ENCODE assay signal across 9 cellular contexts in genomic region chr4:87839309-87839946, GRCh38. TPM values are rescaled to one million over a fixed set of nuclear protein-coding genes. Genes with fewer than 3 reads are reported as not detected.
DNase-seq lines count a peak whose midpoint lies in the region; ATAC-seq and TF ChIP-seq lines count a peak whose summit lies in the region.
"Had no signal": no experiment of that assay in that cellular context is flagged by ENCODE, and none has a peak within 500 bp of the region (broad histone marks: within the 10 kb centered on the region; RNA-seq: fewer than 3 reads in every experiment).

No MANE protein-coding gene starts in this region.

- no peak overlapping the region for H3K9ac ChIP-seq in OCI-LY3 (ENCODE audit: low read length)
- H3K9ac ChIP-seq in endodermal cell (ENCODE audit: extremely low read depth, low read length, poor library complexity, severe bottlenecking): no peak overlapping the region

- TF ChIP-seq CTCF in HFF-Myc (IDR thresholded peaks at IDR 0.05; ENCODE audit: low read depth, low read length, missing control alignments) (peak; percentile 67), OCI-LY3 (IDR thresholded peaks at IDR 0.05; ENCODE audit: low read depth, low read length) (peak; percentile 73), endodermal cell (conservative IDR thresholded peaks at IDR 0.05) (peak; percentile 86)

- no peaks in the 10 kb centered on the region for H3K36me3 ChIP-seq in OCI-LY3 (replicated peaks; ENCODE audit: low read depth, low read length)
- no peaks in the 10 kb centered on the region for H3K36me3 ChIP-seq in endodermal cell (ENCODE audit: control insufficient read depth, insufficient read depth, low read length)

- H3K27me3 ChIP-seq in OCI-LY3 (ENCODE audit: low read depth, low read length): peaks cover 25% of the 10 kb centered on the region
- H3K27me3 ChIP-seq in endodermal cell (ENCODE audit: control insufficient read depth, insufficient read depth, low read length, poor library complexity, severe bottlenecking): no peaks in the 10 kb centered on the region

- no peaks in the 10 kb centered on the region for H3K36me3 Mint-ChIP-seq in endodermal cell (ENCODE audit: low read depth)
- no peaks in the 10 kb centered on the region for H3K36me3 Mint-ChIP-seq in activated T-helper 17 cell treated with anti-CD3 and anti-CD28 coated beads, Interleukin-2, amount 50 U/mL, for 72 hours (ENCODE audit: low read depth)
- H3K36me3 Mint-ChIP-seq: activated naive CD4-positive, alpha-beta T cell treated with anti-CD3 and anti-CD28 coated beads, Interleukin-2, amount 50 U/mL, for 24 hours had no signal

- H3K4me3 ChIP-seq in HFF-Myc (replicated peaks; ENCODE audit: low read depth, low read length) (no peak overlapping the region), OCI-LY3 (ENCODE audit: low read length) (no peak overlapping the region), endodermal cell (ENCODE audit: low read length) (no peak overlapping the region)

- H3K27ac Mint-ChIP-seq in endodermal cell: no peak overlapping the region
- H3K27ac Mint-ChIP-seq in activated T-helper 17 cell treated with anti-CD3 and anti-CD28 coated beads, Interleukin-2, amount 50 U/mL, for 72 hours: no peak overlapping the region
- H3K27ac Mint-ChIP-seq: activated naive CD4-positive, alpha-beta T cell treated with anti-CD3 and anti-CD28 coated beads, Interleukin-2, amount 50 U/mL, for 24 hours had no signal

- H2AFZ ChIP-seq in OCI-LY3 (ENCODE audit: low read depth, low read length): no peak overlapping the region; the same call in 1 of the 2 replicates

- H3K27me3 Mint-ChIP-seq in endodermal cell (ENCODE audit: insufficient read depth): no peaks in the 10 kb centered on the region
- H3K27me3 Mint-ChIP-seq in activated T-helper 17 cell treated with anti-CD3 and anti-CD28 coated beads, Interleukin-2, amount 50 U/mL, for 72 hours: peaks cover 28% of the 10 kb centered on the region

- peak overlapping the region; percentile 27; the same call in 1 of the 2 replicates for H3K4me2 ChIP-seq in OCI-LY3 (ENCODE audit: low read length)

- H3K4me3 Mint-ChIP-seq in endodermal cell: no peak overlapping the region
- no peak overlapping the region for H3K4me3 Mint-ChIP-seq in activated T-helper 17 cell treated with anti-CD3 and anti-CD28 coated beads, Interleukin-2, amount 50 U/mL, for 72 hours
- H3K4me3 Mint-ChIP-seq: activated naive CD4-positive, alpha-beta T cell treated with anti-CD3 and anti-CD28 coated beads, Interleukin-2, amount 50 U/mL, for 24 hours had no signal

- H3K4me1 Mint-ChIP-seq in endodermal cell: peaks cover 10% of the 10 kb centered on the region
- no peaks in the 10 kb centered on the region for H3K4me1 Mint-ChIP-seq in activated T-helper 17 cell treated with anti-CD3 and anti-CD28 coated beads, Interleukin-2, amount 50 U/mL, for 72 hours
- H3K4me1 Mint-ChIP-seq: activated naive CD4-positive, alpha-beta T cell treated with anti-CD3 and anti-CD28 coated beads, Interleukin-2, amount 50 U/mL, for 24 hours had no signal

- H4K20me1 ChIP-seq in OCI-LY3 (ENCODE audit: insufficient read depth, low read length): no peaks in the 10 kb centered on the region

- H3K27ac ChIP-seq in OCI-LY3 (ENCODE audit: low read length) (no peak overlapping the region), endodermal cell (ENCODE audit: low read depth, low read length) (no peak overlapping the region)

- no peaks in the 10 kb centered on the region for H3K79me2 ChIP-seq in OCI-LY3 (ENCODE audit: low read length)

- peak; percentile 10 to 31 for DNase-seq in NCI-H446 (lab: John Stamatoyannopoulos, UW)
- DNase-seq in NCI-H446 treated with DMSO at 0.1 percent for 48 hours (lab: John Stamatoyannopoulos, UW): no peak
- DNase-seq in HFF-Myc (ENCODE audit: extremely low read depth, low read depth): no peak
- peak; percentile 60 for DNase-seq in endodermal cell
- DNase-seq in middle frontal gyrus (ENCODE audit: extremely low spot score, low spot score): peak; percentile 24
- no peak for DNase-seq in UCSD-AML1 (lab: John Stamatoyannopoulos, UW; ENCODE audit: unreplicated experiment)

- H3K4me1 ChIP-seq in OCI-LY3 (ENCODE audit: low read length) (peaks cover 2% of the 10 kb centered on the region; the same call in 1 of the 2 replicates), endodermal cell (ENCODE audit: control insufficient read depth, insufficient read depth, low read length) (no peaks in the 10 kb centered on the region)

- ATAC-seq in activated T-helper 17 cell treated with anti-CD3 and anti-CD28 coated beads, Interleukin-2, amount 50 U/mL, for 72 hours (replicated peaks): no peak

- H3K9me3 Mint-ChIP-seq in endodermal cell: no peaks in the 10 kb centered on the region
- no peaks in the 10 kb centered on the region for H3K9me3 Mint-ChIP-seq in activated T-helper 17 cell treated with anti-CD3 and anti-CD28 coated beads, Interleukin-2, amount 50 U/mL, for 72 hours
- H3K9me3 Mint-ChIP-seq: activated naive CD4-positive, alpha-beta T cell treated with anti-CD3 and anti-CD28 coated beads, Interleukin-2, amount 50 U/mL, for 24 hours had no signal

- WGBS in endodermal cell (ENCODE audit: insufficient coverage in 1 of 2, insufficient read length in 1 of 2), 2 experiments: 6% methylated on average over 5 of the region's 5 CpGs; no CpG with 5 or more reads in 1 of the 2 experiments

- H3K9me3 ChIP-seq in OCI-LY3 (ENCODE audit: insufficient read depth, low read length): no peaks in the 10 kb centered on the region
- H3K9me3 ChIP-seq in endodermal cell (ENCODE audit: control insufficient read depth, low read length): no peaks in the 10 kb centered on the region

RNA-seq across cellular contexts. Expression of gene MEPE, which starts 6.7 kb away (rescaled TPM):
- total RNA-seq in endodermal cell: under 1 TPM; 0.37 to 0.89 TPM
- not detected for polyA plus RNA-seq in endodermal cell (2013, experiment 1 of 2)
- polyA plus RNA-seq in endodermal cell (2013, experiment 2 of 2): not detected
- total RNA-seq in activated T-helper 17 cell treated with anti-CD3 and anti-CD28 coated beads, Interleukin-2, amount 50 U/mL, for 72 hours: not detected

RNA-seq across cellular contexts. Expression of gene IBSP, which starts 40.1 kb away (rescaled TPM):
- not detected for total RNA-seq in endodermal cell
- not detected for polyA plus RNA-seq in endodermal cell (2013, experiment 1 of 2)
- not detected for polyA plus RNA-seq in endodermal cell (2013, experiment 2 of 2)
- not detected for total RNA-seq in activated T-helper 17 cell treated with anti-CD3 and anti-CD28 coated beads, Interleukin-2, amount 50 U/mL, for 72 hours

Comparison
In these comparisons a context has a peak if more than half of its experiments do, and no peak if none do; other contexts are left out.
1. DNase-seq: peak in NCI-H446 (2 of 2), endodermal cell (single experiment) and middle frontal gyrus (single experiment); none in NCI-H446 treated with DMSO at 0.1 percent for 48 hours (single experiment), HFF-Myc (single experiment) and UCSD-AML1 (single experiment).
2. Peak in every context shown above with its lines, with median percentiles within 50 percentile points of each other: CTCF ChIP-seq.